Comparison of ENCODE assay signal across 21 cellular contexts in genomic region chr17:76871668-76872067, GRCh38. TPM values are rescaled to one million over a fixed set of nuclear protein-coding genes. Genes with fewer than 3 reads are reported as not detected.
DNase-seq lines count a peak whose midpoint lies in the region; ATAC-seq and TF ChIP-seq lines count a peak whose summit lies in the region.
"Had no signal": no experiment of that assay in that cellular context is flagged by ENCODE, and none has a peak within 500 bp of the region (broad histone marks: within the 10 kb centered on the region; RNA-seq: fewer than 3 reads in every experiment).

No MANE protein-coding gene starts in this region.

- H2AFZ ChIP-seq in MM.1S (ENCODE audit: low read length): no peak overlapping the region

- H3K36me3 ChIP-seq in CD4-positive, CD25-positive, alpha-beta regulatory T cell (ENCODE audit: control insufficient read depth, insufficient read depth, low read length): no peaks in the 10 kb centered on the region
- H3K36me3 ChIP-seq in MM.1S (replicated peaks; ENCODE audit: insufficient read depth, low read length): no peaks in the 10 kb centered on the region
- H3K36me3 ChIP-seq: gastrocnemius medialis, lower lobe of right lung, sigmoid colon, suprapubic skin had no signal

- peak; percentile 27 for DNase-seq in ACHN
- no peak for DNase-seq in CD4-positive, CD25-positive, alpha-beta regulatory T cell
- DNase-seq in MM.1S: no peak
- no peak for DNase-seq in central memory CD8-positive, alpha-beta T cell (ENCODE audit: low spot score in 2 of 2)
- no peak for DNase-seq in HuH-7 (ENCODE audit: low spot score)
- DNase-seq in posterior vena cava (ENCODE audit: low spot score): no peak
- no peak for DNase-seq in NCI-H146 (lab: John Stamatoyannopoulos, UW)
- DNase-seq: activated CD4-positive, alpha-beta T cell treated with anti-CD3 and anti-CD28 coated beads for 1 hour; activated gamma-delta T cell; activated T-cell treated with anti-CD3 and anti-CD28 coated beads for 4 hours; cerebellar nuclear complex; DMS153; gastrocnemius medialis; KBM-7; lower lobe of right lung; psoas muscle; sigmoid colon; stimulated activated CD4-positive, alpha-beta T cell treated with anti-CD3 and anti-CD28 coated beads, Interleukin-4, amount 100 ng/mL, for 4 hours had no signal

- no peak for TF ChIP-seq CTCF in MM.1S (IDR thresholded peaks at IDR 0.05; ENCODE audit: low read length)

- in situ Hi-C loops in ACHN (cut with HindIII; ENCODE audit: low pct_ligation_motif_present, low pct_unique_long_range_greater_than_20kb, low sequenced_read_pairs): no loop called here

- peaks cover 0 to 7% (median 0%) of the 10 kb centered on the region in 7 donors for H3K9me3 Mint-ChIP-seq in CD4-positive, CD25-positive, alpha-beta regulatory T cell
- no peaks in the 10 kb centered on the region for H3K9me3 Mint-ChIP-seq in central memory CD8-positive, alpha-beta T cell

- intact Hi-C loops in posterior vena cava (cut with DNase I): no loop called here

- no peak overlapping the region for H3K9ac ChIP-seq in MM.1S (ENCODE audit: low read length)

- H3K4me3 Mint-ChIP-seq in CD4-positive, CD25-positive, alpha-beta regulatory T cell: peak overlapping the region in 3 of 4 donors; percentile 32 to 63 (median 46)
- H3K4me3 Mint-ChIP-seq in central memory CD8-positive, alpha-beta T cell: peak overlapping the region; percentile 38
- H3K4me3 Mint-ChIP-seq: stimulated activated memory B cell treated with anti-CD40 and anti-IgM and Interleukin-4, amounts not matched to agents 10 μg/mL and 1 μg/mL and 100 μg/mL, for 72 hours had no signal

- H3K27ac Mint-ChIP-seq in CD4-positive, CD25-positive, alpha-beta regulatory T cell: no peak overlapping the region
- H3K27ac Mint-ChIP-seq in central memory CD8-positive, alpha-beta T cell (ENCODE audit: low read depth): no peak overlapping the region
- H3K27ac Mint-ChIP-seq: stimulated activated memory B cell treated with anti-CD40 and anti-IgM and Interleukin-4, amounts not matched to agents 10 μg/mL and 1 μg/mL and 100 μg/mL, for 72 hours had no signal

- peaks cover 0 to 13% (median 3%) of the 10 kb centered on the region in 4 donors for H3K4me1 Mint-ChIP-seq in CD4-positive, CD25-positive, alpha-beta regulatory T cell
- H3K4me1 Mint-ChIP-seq in central memory CD8-positive, alpha-beta T cell: peaks cover 5% of the 10 kb centered on the region

- H3K9me2 ChIP-seq in MM.1S (replicated peaks; ENCODE audit: insufficient read depth, low read length): no peaks in the 10 kb centered on the region

- peaks cover 2 to 14% of the 10 kb centered on the region in 2 experiments for H3K9me3 ChIP-seq in CD4-positive, CD25-positive, alpha-beta regulatory T cell (ENCODE audit: control insufficient read depth in 2 of 2, low read length in 2 of 2)
- H3K9me3 ChIP-seq in MM.1S (replicated peaks; ENCODE audit: insufficient read depth, low read length): no peaks in the 10 kb centered on the region
- H3K9me3 ChIP-seq: gastrocnemius medialis, lower lobe of right lung, psoas muscle, sigmoid colon, suprapubic skin had no signal

- no peaks in the 10 kb centered on the region for H3K27me3 ChIP-seq in CD4-positive, CD25-positive, alpha-beta regulatory T cell (ENCODE audit: control insufficient read depth, insufficient read depth, low read length)
- H3K27me3 ChIP-seq in MM.1S (replicated peaks; ENCODE audit: insufficient read depth, low read length): peaks cover 12% of the 10 kb centered on the region

- no peak overlapping the region for H3K27ac ChIP-seq in CD4-positive, CD25-positive, alpha-beta regulatory T cell (ENCODE audit: insufficient read depth, low read length, poor library complexity, severe bottlenecking)
- peak overlapping the region; percentile 71; the same call in 1 of the 2 replicates for H3K27ac ChIP-seq in MM.1S (ENCODE audit: low read length)
- H3K27ac ChIP-seq: gastrocnemius medialis, lower lobe of right lung, psoas muscle, sigmoid colon, suprapubic skin had no signal

- no peaks in the 10 kb centered on the region for H4K20me1 ChIP-seq in MM.1S (ENCODE audit: insufficient read depth, low read length)

- no peak for ATAC-seq in CD4-positive, CD25-positive, alpha-beta regulatory T cell (ENCODE audit: low read depth in 2 of 2)
- ATAC-seq in central memory CD8-positive, alpha-beta T cell (replicated peaks; ENCODE audit: extremely low read depth, poor library complexity, severe bottlenecking): no peak
- no peak for ATAC-seq in HG02798 (IDR thresholded peaks at IDR 0.05; ENCODE audit: poor library complexity, unreplicated experiment)
- ATAC-seq: gastrocnemius medialis, lower lobe of right lung, psoas muscle had no signal

- H3K79me2 ChIP-seq in MM.1S (ENCODE audit: low read length): no peaks in the 10 kb centered on the region

- H3K4me1 ChIP-seq in CD4-positive, CD25-positive, alpha-beta regulatory T cell (ENCODE audit: control insufficient read depth, insufficient read depth, low read length, poor library complexity, severe bottlenecking): peaks cover 14% of the 10 kb centered on the region
- H3K4me1 ChIP-seq in MM.1S (ENCODE audit: low read length): peaks cover 24% of the 10 kb centered on the region
- H3K4me1 ChIP-seq: psoas muscle had no signal

- H3F3A ChIP-seq in MM.1S (ENCODE audit: insufficient read depth, low read length): peaks cover 8% of the 10 kb centered on the region

- no peaks in the 10 kb centered on the region for H3K36me3 Mint-ChIP-seq in CD4-positive, CD25-positive, alpha-beta regulatory T cell
- H3K36me3 Mint-ChIP-seq in central memory CD8-positive, alpha-beta T cell (ENCODE audit: insufficient read depth): no peaks in the 10 kb centered on the region
- H3K36me3 Mint-ChIP-seq: stimulated activated memory B cell treated with anti-CD40 and anti-IgM and Interleukin-4, amounts not matched to agents 10 μg/mL and 1 μg/mL and 100 μg/mL, for 72 hours had no signal

- H3K4me2 ChIP-seq in MM.1S (ENCODE audit: low read depth, low read length): no peak overlapping the region

- no peak overlapping the region for H3K4me3 ChIP-seq in CD4-positive, CD25-positive, alpha-beta regulatory T cell (ENCODE audit: low read depth, low read length)
- no peak overlapping the region for H3K4me3 ChIP-seq in MM.1S (ENCODE audit: low read length)
- H3K4me3 ChIP-seq: gastrocnemius medialis, lower lobe of right lung, psoas muscle, sigmoid colon, suprapubic skin had no signal

- peaks cover 40% of the 10 kb centered on the region for H3K27me3 Mint-ChIP-seq in CD4-positive, CD25-positive, alpha-beta regulatory T cell
- peaks cover 65% of the 10 kb centered on the region for H3K27me3 Mint-ChIP-seq in central memory CD8-positive, alpha-beta T cell

RNA-seq across cellular contexts. Expression of gene MGAT5B, which starts 3.5 kb away (rescaled TPM):
- total RNA-seq in CD4-positive, CD25-positive, alpha-beta regulatory T cell: not detected
- polyA plus RNA-seq in CD4-positive, CD25-positive, alpha-beta regulatory T cell: not detected
- under 1 TPM; 0.19 to 0.88 TPM for total RNA-seq in posterior vena cava
- total RNA-seq: gastrocnemius medialis had no signal
